Comparison of ENCODE assay signal across 8 cellular contexts in the genomic region with DNA sequence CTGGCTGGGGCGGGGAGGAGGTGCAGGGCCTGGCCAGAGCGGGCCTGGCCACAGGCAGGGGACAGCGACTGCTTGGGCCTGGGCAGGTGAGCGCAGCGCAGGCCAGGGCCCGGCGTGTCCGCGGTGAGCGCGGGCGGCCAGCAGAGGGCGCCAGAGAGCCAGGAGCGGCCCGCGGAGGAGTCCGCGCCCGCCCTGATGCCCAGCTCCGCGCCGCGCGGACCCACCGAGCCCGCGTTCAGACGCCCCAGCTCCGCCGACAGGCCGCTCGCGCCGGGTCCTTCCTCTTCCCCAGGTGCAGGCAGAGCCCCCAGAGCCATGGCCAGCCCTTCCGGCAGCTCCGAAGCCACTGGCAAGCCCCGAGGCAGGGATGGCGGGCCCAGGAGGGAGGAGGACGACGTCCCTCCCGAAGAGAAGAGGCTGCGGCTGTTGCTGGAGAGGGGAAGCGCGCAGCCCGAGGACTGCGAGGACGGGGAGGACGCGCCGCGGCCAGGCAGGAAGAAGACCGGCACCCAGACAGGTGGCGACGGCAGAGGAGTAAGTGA.
DNase-seq lines count a peak whose midpoint lies in the region; ATAC-seq and TF ChIP-seq lines count a peak whose summit lies in the region.
"Not testable (repeated sequence)": the region's sequence is repeated elsewhere in the genome, so short reads cannot be mapped to it uniquely, and the experiment has no call there.

No MANE protein-coding gene starts in this region.

- DNase-seq in AG10803 (ENCODE audit: low read depth) (peak; percentile 13), GM23338 (ENCODE audit: low spot score) (peak; percentile 67), NCI-H2227 (lab: John Stamatoyannopoulos, UW; ENCODE audit: unreplicated experiment) (peak; percentile 51), WERI-Rb-1 (peak; percentile 62), amniotic epithelial cell (ENCODE audit: low read depth) (peak; percentile 10), glutamatergic neuron (peak; percentile 82)
- DNase-seq in naive thymus-derived CD4-positive, alpha-beta T cell, result peak in 8 of 9 donors; percentile 45 to 80 (median 70)
- DNase-seq in stimulated activated CD4-positive, alpha-beta T cell treated with anti-CD3 and anti-CD28 coated beads, TNF-alpha, amount 100 ng/mL, for 48 hours (ENCODE audit: low read depth in 3 of 3), result peak; percentile 31 to 59 (median 34)

- TF ChIP-seq CTCF in AG10803 (conservative IDR thresholded peaks at IDR 0.05; ENCODE audit: low read length), result not testable (repeated sequence)
- TF ChIP-seq CTCF in GM23338 (conservative IDR thresholded peaks at IDR 0.05; ENCODE audit: low read depth in 2 of 2), result peak; percentile 20 to 77; a peak in 2 of 4 replicates
- peak; percentile 68 for TF ChIP-seq CTCF in WERI-Rb-1 (IDR thresholded peaks at IDR 0.05; ENCODE audit: low read depth, low read length)
- TF ChIP-seq CTCF in glutamatergic neuron (IDR thresholded peaks at IDR 0.05; ENCODE audit: partially characterized antibody, unreplicated experiment), result peak; percentile 86

- not testable (repeated sequence) for H3F3A ChIP-seq in GM23338 (replicated peaks; ENCODE audit: low read depth)

- not testable (repeated sequence) for H3K4me1 ChIP-seq in GM23338 (ENCODE audit: insufficient read depth); naive thymus-derived CD4-positive, alpha-beta T cell (ENCODE audit: control insufficient read depth in 2 of 2, insufficient read depth in 2 of 2, low read length in 2 of 2)

- ATAC-seq in GM23338, result not testable (repeated sequence)
- peak; percentile 54 for ATAC-seq in naive thymus-derived CD4-positive, alpha-beta T cell

- not testable (repeated sequence) for H2AFZ ChIP-seq in GM23338

- H4K20me1 ChIP-seq in GM23338 (replicated peaks; ENCODE audit: insufficient read depth), result not testable (repeated sequence)

- H3K4me1 Mint-ChIP-seq in GM23338, result peaks cover 31% of the 10 kb centered on the region
- not testable (repeated sequence) for H3K4me1 Mint-ChIP-seq in glutamatergic neuron (ENCODE audit: low read depth, unreplicated experiment); naive thymus-derived CD4-positive, alpha-beta T cell

- peaks cover 24% of the 10 kb centered on the region for H3K27me3 ChIP-seq in GM23338 (ENCODE audit: insufficient read depth)
- H3K27me3 ChIP-seq in WERI-Rb-1 (ENCODE audit: insufficient read depth, low read depth, severe bottlenecking); naive thymus-derived CD4-positive, alpha-beta T cell (ENCODE audit: control insufficient read depth in 2 of 2, insufficient read depth in 2 of 2, low read length in 2 of 2): not testable (repeated sequence)

- POLR2A ChIA-PET in naive thymus-derived CD4-positive, alpha-beta T cell (lab: Charles Lee), result not testable (repeated sequence)

- H3K4me3 ChIP-seq in AG10803 (ENCODE audit: low read length), result peak overlapping the region; percentile 53
- peak overlapping the region; percentile 78 for H3K4me3 ChIP-seq in GM23338
- peak overlapping the region; percentile 54 for H3K4me3 ChIP-seq in WERI-Rb-1 (ENCODE audit: low read depth, low read length)
- not testable (repeated sequence) for H3K4me3 ChIP-seq in naive thymus-derived CD4-positive, alpha-beta T cell (ENCODE audit: low read length)

- not testable (repeated sequence) for H3K9me3 ChIP-seq in WERI-Rb-1 (ENCODE audit: severe bottlenecking); naive thymus-derived CD4-positive, alpha-beta T cell (ENCODE audit: control insufficient read depth in 2 of 3, low read length in 3 of 3)

- H3K9me2 ChIP-seq in GM23338 (ENCODE audit: insufficient read depth), result not testable (repeated sequence)

- H3K4me3 Mint-ChIP-seq in GM23338 (peak overlapping the region; percentile 76), glutamatergic neuron (ENCODE audit: unreplicated experiment) (peak overlapping the region; percentile 15)
- peak overlapping the region in 9 of 10 donors; percentile 61 to 83 (median 73) for H3K4me3 Mint-ChIP-seq in naive thymus-derived CD4-positive, alpha-beta T cell

- H3K4me2 ChIP-seq in GM23338, result peak overlapping the region; percentile 88

- intact Hi-C loops in naive thymus-derived CD4-positive, alpha-beta T cell (cut with micrococcal nuclease), result loop anchor here (1.0 to 5.0 kb wide), 2 partner anchors 150 to 151 kb away; no protein-coding TSS in a partner anchor

- CTCF ChIA-PET in naive thymus-derived CD4-positive, alpha-beta T cell (lab: Charles Lee), result interaction anchor here (0.5 kb wide), 1 partner anchor 1595 kb away, joined by 3 read pairs; no protein-coding TSS in a partner anchor

- not testable (repeated sequence) for H3K9me3 Mint-ChIP-seq in GM23338; glutamatergic neuron (ENCODE audit: unreplicated experiment); naive thymus-derived CD4-positive, alpha-beta T cell

- H3K36me3 ChIP-seq in GM23338 (ENCODE audit: insufficient read depth); WERI-Rb-1; naive thymus-derived CD4-positive, alpha-beta T cell (ENCODE audit: control insufficient read depth in 2 of 3, insufficient read depth in 3 of 3, low read length in 3 of 3): not testable (repeated sequence)

- not testable (repeated sequence) for H3K79me2 ChIP-seq in GM23338 (replicated peaks; ENCODE audit: insufficient read depth)

- H3K36me3 Mint-ChIP-seq in GM23338 (ENCODE audit: low read depth); glutamatergic neuron (ENCODE audit: unreplicated experiment); naive thymus-derived CD4-positive, alpha-beta T cell: not testable (repeated sequence)

- H3K27me3 Mint-ChIP-seq in GM23338 (ENCODE audit: insufficient read depth, low read depth, poor library complexity), result peaks cover 37% of the 10 kb centered on the region
- H3K27me3 Mint-ChIP-seq in glutamatergic neuron (ENCODE audit: unreplicated experiment), result peaks cover 11% of the 10 kb centered on the region
- H3K27me3 Mint-ChIP-seq in naive thymus-derived CD4-positive, alpha-beta T cell, result peaks cover 16 to 38% (median 30%) of the 10 kb centered on the region in 5 donors

- not testable (repeated sequence) for H3K27ac Mint-ChIP-seq in GM23338; glutamatergic neuron (ENCODE audit: unreplicated experiment); naive thymus-derived CD4-positive, alpha-beta T cell

- H3K27ac ChIP-seq in GM23338 (ENCODE audit: low read depth); WERI-Rb-1; naive thymus-derived CD4-positive, alpha-beta T cell (ENCODE audit: low read depth, low read length): not testable (repeated sequence)

Comparison
In these comparisons a context has a peak if more than half of its experiments do, and no peak if none do; other contexts are left out.
1. DNase-seq: peak in every context shown above with its lines; median percentile 82 in glutamatergic neuron; 70 in naive thymus-derived CD4-positive, alpha-beta T cell; 67 in GM23338; 62 in WERI-Rb-1; 51 in NCI-H2227; 34 in stimulated activated CD4-positive, alpha-beta T cell treated with anti-CD3 and anti-CD28 coated beads, TNF-alpha, amount 100 ng/mL, for 48 hours; 13 in AG10803; 10 in amniotic epithelial cell.
2. H3K4me3 Mint-ChIP-seq: peak in every context shown above with its lines; median percentile 76 in GM23338; 73 in naive thymus-derived CD4-positive, alpha-beta T cell; 15 in glutamatergic neuron.